In the genomic region with DNA sequence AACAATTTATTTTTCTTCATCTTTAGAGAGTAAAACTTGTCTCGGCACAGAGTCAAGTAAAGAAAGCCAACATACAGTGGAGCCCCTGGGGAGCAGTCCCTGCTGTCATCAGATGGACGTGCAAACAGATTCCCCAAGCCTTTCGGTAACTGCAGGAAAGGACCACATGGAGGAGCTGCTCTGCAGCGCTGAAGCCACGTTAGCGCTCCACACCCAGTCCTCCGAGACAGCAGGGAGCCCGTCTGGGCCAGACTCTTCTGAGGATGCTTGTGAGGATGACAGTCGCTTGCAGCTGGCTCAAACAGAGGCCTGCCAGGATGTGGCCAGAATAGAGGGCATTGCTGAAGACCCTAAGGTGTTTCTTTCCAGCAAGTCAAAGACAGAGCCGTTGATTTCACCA, we compare ENCODE assay signal across 8 cellular contexts.
DNase-seq lines count a peak whose midpoint lies in the region; ATAC-seq and TF ChIP-seq lines count a peak whose summit lies in the region.

No MANE protein-coding gene starts in this region.

- no peaks in the 10 kb centered on the region for H3K9me3 Mint-ChIP-seq in activated CD8-positive, alpha-beta T cell treated with anti-CD3 and anti-CD28 coated beads, Interleukin-2, amount 10 ng/mL, durations not matched to agents 7 days and 5 days (ENCODE audit: insufficient read depth)
- peaks cover 4% of the 10 kb centered on the region for H3K9me3 Mint-ChIP-seq in Calu3 (ENCODE audit: low read depth, unreplicated experiment)

- intact Hi-C loops in cardiac septum (cut with DNase I): loop anchor here (5.0 kb wide), 2 partner anchors 50 to 80 kb away; partner anchors contain the start of genes CNST and TFB2M
- intact Hi-C loops in Calu3 (cut with micrococcal nuclease; ENCODE audit: unreplicated experiment): no loop called here

- DNase-seq in T-helper 17 cell: no peak
- DNase-seq in cardiac septum (ENCODE audit: low spot score): peak; percentile 82
- peak; percentile 58 for DNase-seq in putamen (ENCODE audit: low spot score)
- DNase-seq in activated CD8-positive, alpha-beta T cell treated with anti-CD3 and anti-CD28 coated beads, Interleukin-2, amount 10 ng/mL, durations not matched to agents 7 days and 5 days: no peak
- no peak for DNase-seq in OCI-M1 (lab: John Stamatoyannopoulos, UW)
- no peak for DNase-seq in Calu3

- H3K27ac Mint-ChIP-seq in T-helper 17 cell (peak overlapping the region; percentile 67), Calu3 (ENCODE audit: unreplicated experiment) (no peak overlapping the region)
- no peak overlapping the region for H3K27ac Mint-ChIP-seq in activated CD8-positive, alpha-beta T cell treated with anti-CD3 and anti-CD28 coated beads, Interleukin-2, amount 10 ng/mL, durations not matched to agents 7 days and 5 days

- TF ChIP-seq CTCF in GM12873 (IDR thresholded peaks at IDR 0.05; ENCODE audit: insufficient read depth, low read depth, low read length, missing control alignments): peak; percentile 4
- TF ChIP-seq CTCF in Calu3 (IDR thresholded peaks at IDR 0.05; ENCODE audit: unreplicated experiment): no peak

- no TSS peak for BruUV-seq in Calu3 (replicated peaks; lab: Mats Ljungman, UMichigan)

- H3K4me3 Mint-ChIP-seq in T-helper 17 cell (no peak overlapping the region), Calu3 (ENCODE audit: low read depth, unreplicated experiment) (no peak overlapping the region)
- H3K4me3 Mint-ChIP-seq in activated CD8-positive, alpha-beta T cell treated with anti-CD3 and anti-CD28 coated beads, Interleukin-2, amount 10 ng/mL, durations not matched to agents 7 days and 5 days: no peak overlapping the region

- ATAC-seq in T-helper 17 cell (no peak), GM21423 (IDR thresholded peaks at IDR 0.05; ENCODE audit: unreplicated experiment) (no peak)
- no peak for ATAC-seq in activated CD8-positive, alpha-beta T cell treated with anti-CD3 and anti-CD28 coated beads, Interleukin-2, amount 10 ng/mL, durations not matched to agents 7 days and 5 days

- H3K4me1 Mint-ChIP-seq in T-helper 17 cell: peaks cover 12% of the 10 kb centered on the region
- H3K4me1 Mint-ChIP-seq in activated CD8-positive, alpha-beta T cell treated with anti-CD3 and anti-CD28 coated beads, Interleukin-2, amount 10 ng/mL, durations not matched to agents 7 days and 5 days (ENCODE audit: low read depth): no peaks in the 10 kb centered on the region
- H3K4me1 Mint-ChIP-seq in Calu3 (ENCODE audit: low read depth, unreplicated experiment): no peaks in the 10 kb centered on the region

- H3K36me3 Mint-ChIP-seq in T-helper 17 cell (ENCODE audit: low read depth) (peaks cover 14% of the 10 kb centered on the region), Calu3 (ENCODE audit: insufficient read depth, unreplicated experiment) (peaks cover 5% of the 10 kb centered on the region)
- H3K36me3 Mint-ChIP-seq in activated CD8-positive, alpha-beta T cell treated with anti-CD3 and anti-CD28 coated beads, Interleukin-2, amount 10 ng/mL, durations not matched to agents 7 days and 5 days (ENCODE audit: low read depth): peaks cover 34% of the 10 kb centered on the region

- no peaks in the 10 kb centered on the region for H3K9me3 ChIP-seq in T-helper 17 cell (ENCODE audit: control insufficient read depth, low read length, poor library complexity, severe bottlenecking)

- POLR2A ChIA-PET in activated CD8-positive, alpha-beta T cell treated with anti-CD3 and anti-CD28 coated beads, Interleukin-2, amount 10 ng/mL, durations not matched to agents 7 days and 5 days (lab: Charles Lee): no interaction called here

- CTCF ChIA-PET in activated CD8-positive, alpha-beta T cell treated with anti-CD3 and anti-CD28 coated beads, Interleukin-2, amount 10 ng/mL, durations not matched to agents 7 days and 5 days (lab: Charles Lee): interaction anchor here (1.5 kb wide), 1 partner anchor 42 kb away, joined by 3 read pairs; no protein-coding TSS in a partner anchor
- CTCF ChIA-PET in Calu3 (lab: Charles Lee): no interaction called here

- no peaks in the 10 kb centered on the region for H3K27me3 Mint-ChIP-seq in T-helper 17 cell
- H3K27me3 Mint-ChIP-seq in activated CD8-positive, alpha-beta T cell treated with anti-CD3 and anti-CD28 coated beads, Interleukin-2, amount 10 ng/mL, durations not matched to agents 7 days and 5 days (ENCODE audit: low read depth): no peaks in the 10 kb centered on the region
- H3K27me3 Mint-ChIP-seq in Calu3 (ENCODE audit: unreplicated experiment): no peaks in the 10 kb centered on the region

Comparison
In these comparisons a context has a peak if more than half of its experiments do, and no peak if none do; other contexts are left out.
1. DNase-seq: peak in cardiac septum (single experiment) and putamen (single experiment); none in T-helper 17 cell (0 of 3), activated CD8-positive, alpha-beta T cell treated with anti-CD3 and anti-CD28 coated beads, Interleukin-2, amount 10 ng/mL, durations not matched to agents 7 days and 5 days (single experiment), OCI-M1 (single experiment) and Calu3 (single experiment).